Comparison of ENCODE assay signal across 8 cellular contexts in genomic region chr14:105473677-105474477, GRCh38. TPM values are rescaled to one million over a fixed set of nuclear protein-coding genes. Genes with fewer than 3 reads are reported as not detected.
A peak's percentile ranks its signal among the peaks of the same experiment; 100 is the strongest.
DNase-seq lines count a peak whose midpoint lies in the region; ATAC-seq and TF ChIP-seq lines count a peak whose summit lies in the region.

No MANE protein-coding gene starts in this region.

- peaks cover 4% of the 10 kb centered on the region for H3K79me2 ChIP-seq in osteoblast (ENCODE audit: insufficient read depth, low read length)

- no peak overlapping the region for H2AFZ ChIP-seq in osteoblast (ENCODE audit: low read length)

- intact Hi-C loops in Right ventricle myocardium inferior (cut with DNase I), result loop anchor here (2.0 to 10.0 kb wide), 4 partner anchors 17 to 749 kb away; partner anchors contain the start of genes ADSS1 and TEDC1

- peak overlapping the region; percentile 50 for H3K4me3 ChIP-seq in MG63
- peak overlapping the region; percentile 67 for H3K4me3 ChIP-seq in osteoblast (ENCODE audit: insufficient read depth, low read length)

- H3K27me3 ChIP-seq in MG63, result no peaks in the 10 kb centered on the region
- H3K27me3 ChIP-seq in osteoblast (ENCODE audit: insufficient read depth, low read length), result no peaks in the 10 kb centered on the region

- H3K9me3 ChIP-seq in MG63 (no peaks in the 10 kb centered on the region), osteoblast (ENCODE audit: low read depth, low read length) (no peaks in the 10 kb centered on the region)

- peak; percentile 36 for DNase-seq in DMS153 treated with DMSO at 0.1 percent for 48 hours (lab: John Stamatoyannopoulos, UW; ENCODE audit: unreplicated experiment)
- peak; percentile 96 for DNase-seq in MG63
- peak; percentile 97 for DNase-seq in Right ventricle myocardium inferior (ENCODE audit: missing footprints)
- DNase-seq in osteoblast (ENCODE audit: insufficient read length, low spot score, missing footprints), result peak; percentile 99

- H3K4me1 ChIP-seq in osteoblast (ENCODE audit: insufficient read depth, low read length), result peaks cover 26% of the 10 kb centered on the region

- H4K20me1 ChIP-seq in osteoblast (ENCODE audit: insufficient read depth, low read length), result peaks cover 18% of the 10 kb centered on the region

- ATAC-seq in SK-N-SH treated with all-trans-retinoic acid at 6 μM for 48 hours (peak; percentile 66), Right ventricle myocardium inferior (peak; percentile 40), GM18858 (IDR thresholded peaks at IDR 0.05; ENCODE audit: unreplicated experiment) (no peak), GM21737 (IDR thresholded peaks at IDR 0.05; ENCODE audit: unreplicated experiment) (no peak)

- H3K36me3 ChIP-seq in MG63 (peaks cover 13% of the 10 kb centered on the region), osteoblast (ENCODE audit: insufficient read depth, low read length) (no peaks in the 10 kb centered on the region)

- H3K4me2 ChIP-seq in osteoblast (ENCODE audit: insufficient read depth, low read length), result peak overlapping the region; percentile 76

- H3K27ac ChIP-seq in adipose tissue (ENCODE audit: low read depth, low read length), result peak overlapping the region; percentile 60
- no peak overlapping the region for H3K27ac ChIP-seq in osteoblast (ENCODE audit: low read depth, low read length)

- TF ChIP-seq CTCF in osteoblast (IDR thresholded peaks at IDR 0.05; ENCODE audit: extremely low read depth, low read depth, low read length), result no peak

- WGBS in adipose tissue, 3 donors, result 1 to 5% (median 3%) methylated on average over 48 to 60 of the region's 60 CpGs

TF ChIP-seq in SK-N-SH treated with all-trans-retinoic acid at 6 μM for 48 hours, 23 proteins besides CTCF, POLR2A, EP300 and RAD21:
- no peak for TF ChIP-seq CSDC2 (CRISPR knock-in tag; IDR thresholded peaks at IDR 0.05)
- no peak for TF ChIP-seq ZFP30 (CRISPR knock-in tag; IDR thresholded peaks at IDR 0.05)
- TF ChIP-seq PATZ1 (CRISPR knock-in tag; IDR thresholded peaks at IDR 0.05; ENCODE audit: borderline replicate concordance), result peak; percentile 20; the same call in 1 of the 2 replicates
- TF ChIP-seq ESRRG (CRISPR knock-in tag; IDR thresholded peaks at IDR 0.05), result no peak

RNA-seq across cellular contexts. Expression of gene CRIP2, which starts 0.7 kb away (rescaled TPM):
- 129 and 270 TPM in 2 replicates for total RNA-seq in MG63 (2014; rRNA removed; shearing (Covaris generic); ENCODE audit: low replicate concordance)
- polyA plus RNA-seq in adipose tissue, result 100 to 1,000 TPM in 2 of 3 donors, 10 to 100 TPM in 1; 47.0 to 294 (median 210) TPM
- 1,081 TPM for total RNA-seq in Right ventricle myocardium inferior
- total RNA-seq in osteoblast, result 31.5 and 43.8 TPM in 2 replicates

RNA-seq across cellular contexts. Expression of gene CRIP1, which starts 12.8 kb away (rescaled TPM):
- 17.3 TPM in 1 of 2 replicates, not detected in the other for total RNA-seq in MG63 (2014; rRNA removed; shearing (Covaris generic); ENCODE audit: low replicate concordance)
- 100 to 1,000 TPM in 2 of 3 donors, 10 to 100 TPM in 1; 16.9 to 258 (median 122) TPM for polyA plus RNA-seq in adipose tissue
- total RNA-seq in Right ventricle myocardium inferior (82.0 TPM), osteoblast (5.0 and 8.7 TPM in 2 replicates)

RNA-seq across cellular contexts. Expression of gene TEDC1, which starts 17.2 kb away (rescaled TPM):
- 29.3 and 58.1 TPM in 2 replicates for total RNA-seq in MG63 (2014; rRNA removed; shearing (Covaris generic); ENCODE audit: low replicate concordance)
- 1 to 10 TPM; 4.6 to 8.1 (median 6.6) TPM for polyA plus RNA-seq in adipose tissue
- total RNA-seq in Right ventricle myocardium inferior (6.4 TPM), osteoblast (3.2 and 5.1 TPM in 2 replicates)

RNA-seq across cellular contexts. Expression of gene TMEM121, which starts 52.5 kb away (rescaled TPM):
- total RNA-seq in MG63 (2014; rRNA removed; shearing (Covaris generic); ENCODE audit: low replicate concordance), result 7.1 and 17.0 TPM in 2 replicates
- 1 to 10 TPM; 1.8 to 2.6 (median 1.8) TPM for polyA plus RNA-seq in adipose tissue
- total RNA-seq in Right ventricle myocardium inferior, result 3.4 TPM
- 1.8 and 2.7 TPM in 2 replicates for total RNA-seq in osteoblast

RNA-seq across cellular contexts. Expression of gene MTA1, which starts 54.2 kb away (rescaled TPM):
- 20.6 and 46.5 TPM in 2 replicates for total RNA-seq in MG63 (2014; rRNA removed; shearing (Covaris generic); ENCODE audit: low replicate concordance)
- polyA plus RNA-seq in adipose tissue, result 10 to 100 TPM; 44.7 to 61.1 (median 53.4) TPM
- total RNA-seq in Right ventricle myocardium inferior, result 192 TPM
- total RNA-seq in osteoblast, result 60.4 TPM in 2 replicates

Comparison
In these comparisons a context has a peak if more than half of its experiments do, and no peak if none do; other contexts are left out.
1. DNase-seq: peak in every context shown above with its lines; median percentile 99 in osteoblast; 97 in Right ventricle myocardium inferior; 96 in MG63; 36 in DMS153 treated with DMSO at 0.1 percent for 48 hours.
2. ATAC-seq: peak in SK-N-SH treated with all-trans-retinoic acid at 6 μM for 48 hours (single experiment) and Right ventricle myocardium inferior (single experiment); none in GM18858 (single experiment) and GM21737 (single experiment).